25 cellular contexts compared by ENCODE assay signal in the genomic region with DNA sequence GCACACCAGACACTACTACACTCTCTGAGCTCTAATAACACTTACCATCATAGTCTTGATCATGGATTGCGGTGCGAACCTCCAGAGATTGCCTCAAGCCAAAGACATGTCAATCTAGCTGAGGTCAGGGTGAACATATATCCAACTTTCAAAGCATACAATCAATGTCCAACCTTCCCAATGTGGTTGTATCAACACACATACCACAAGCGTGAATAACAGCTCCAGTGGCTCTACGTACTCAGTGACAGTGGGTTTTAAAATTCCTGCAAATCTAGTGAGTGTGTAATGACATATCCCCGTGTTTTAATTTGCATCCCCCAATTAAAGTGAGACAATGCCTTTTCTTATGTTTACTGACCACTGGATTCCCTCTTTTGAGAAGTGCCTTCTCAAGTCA. TPM values are rescaled to one million over a fixed set of nuclear protein-coding genes. Genes with fewer than 3 reads are reported as not detected.
DNase-seq lines count a peak whose midpoint lies in the region; ATAC-seq, FAIRE-seq and TF ChIP-seq lines count a peak whose summit lies in the region.
"Had no signal": no experiment of that assay in that cellular context is flagged by ENCODE, and none has a peak within 500 bp of the region (broad histone marks: within the 10 kb centered on the region; RNA-seq: fewer than 3 reads in every experiment).

No MANE protein-coding gene starts in this region.

- no peak overlapping the region for H4K5ac ChIP-seq in IMR-90 (ENCODE audit: low read depth, low read length)

- H3K36me3 ChIP-seq in IMR-90 (ENCODE audit: control insufficient read depth, insufficient read depth, low read length), result no peaks in the 10 kb centered on the region
- H3K36me3 ChIP-seq in astrocyte (ENCODE audit: insufficient read depth, low read length), result no peaks in the 10 kb centered on the region
- H3K36me3 ChIP-seq in vagina, result no peaks in the 10 kb centered on the region
- no peaks in the 10 kb centered on the region for H3K36me3 ChIP-seq in SK-N-SH (replicated peaks in 1 of 2; ENCODE audit: control insufficient read depth in 1 of 2, insufficient read depth in 2 of 2, low read length in 1 of 2)
- H3K36me3 ChIP-seq: HAP-1 had no signal

- no peak for FAIRE-seq in astrocyte (lab: Jason Lieb, UNC)
- FAIRE-seq: G401.6 had no signal

- intact Hi-C loops in IMR-90 (cut with micrococcal nuclease), result no loop called here
- intact Hi-C loops in vagina (cut with DNase I), result no loop called here

- no peak overlapping the region for H2BK120ac ChIP-seq in IMR-90 (ENCODE audit: low read depth, low read length)

- H4K91ac ChIP-seq in IMR-90 (ENCODE audit: insufficient read depth, low read depth, low read length), result no peak overlapping the region

- H3K27ac Mint-ChIP-seq in astrocyte (ENCODE audit: unreplicated experiment), result no peak overlapping the region

- H3K27me3 ChIP-seq in IMR-90 (ENCODE audit: control insufficient read depth, insufficient read depth, low read length) (no peaks in the 10 kb centered on the region), astrocyte (ENCODE audit: insufficient read depth, low read length) (no peaks in the 10 kb centered on the region), vagina (no peaks in the 10 kb centered on the region), SK-N-SH (ENCODE audit: insufficient read depth) (no peaks in the 10 kb centered on the region)
- H3K27me3 ChIP-seq: BLaER1 treated with 17β-estradiol and CSF1 and Interleukin-3, amounts not matched to agents 10 nM and 100 nM had no signal

- H2AFZ ChIP-seq in IMR-90 (replicated peaks; ENCODE audit: low read length, poor library complexity) (no peak overlapping the region), astrocyte (ENCODE audit: low read depth, low read length) (no peak overlapping the region), SK-N-SH (ENCODE audit: low read depth) (no peak overlapping the region)
- H2AFZ ChIP-seq: GM23248, PC-9 had no signal

- no peak overlapping the region for H2BK5ac ChIP-seq in IMR-90 (ENCODE audit: low read depth, low read length, poor library complexity, severe bottlenecking)

- no peak overlapping the region for H3K18ac ChIP-seq in IMR-90 (ENCODE audit: low read depth, low read length)

- CTCF ChIA-PET in IMR-90 (lab: Yijun Ruan, JAX), result no interaction called here
- CTCF ChIA-PET in SK-N-SH (lab: Yijun Ruan, JAX), result no interaction called here

- H3K79me1 ChIP-seq in IMR-90 (ENCODE audit: low read depth in 1 of 2, low read length in 2 of 2), result no peaks in the 10 kb centered on the region; a peak in 1 of 4 replicates

- H4K8ac ChIP-seq in IMR-90 (ENCODE audit: low read depth in 2 of 2, low read length in 2 of 2), result no peak overlapping the region

- DNase-seq in AG10803 (ENCODE audit: low read depth) (peak; percentile 4), IMR-90 (peak; percentile 28), astrocyte (ENCODE audit: low read depth) (peak; percentile 75), iris pigment epithelial cell (ENCODE audit: low read depth) (peak; percentile 35), vagina (ENCODE audit: extremely low spot score in 2 of 2) (no peak), SK-N-SH (no peak)
- DNase-seq: ACHN; Calu3; CD4-positive, alpha-beta memory T cell; GM23248; Kasumi-1; MM.1S; NCI-H1092; NCI-H1436; NCI-H1930; NCI-H510A; PC-9; SIG-M5 had no signal

- H3K4me3 Mint-ChIP-seq in astrocyte (ENCODE audit: unreplicated experiment), result no peak overlapping the region

- no peaks in the 10 kb centered on the region for H3K36me3 Mint-ChIP-seq in astrocyte (ENCODE audit: low read depth, unreplicated experiment)

- no peak overlapping the region for H2BK20ac ChIP-seq in IMR-90 (ENCODE audit: low read depth, low read length)

- no peaks in the 10 kb centered on the region for H3K9me2 ChIP-seq in SK-N-SH

- dilution Hi-C loops in IMR-90 (cut with HindIII; ENCODE audit: low sequenced_read_pairs, unreplicated experiment), result no loop called here

- no peak overlapping the region for H3K56ac ChIP-seq in IMR-90 (ENCODE audit: extremely low read depth, insufficient read depth, low read length)

- H4K20me1 ChIP-seq in IMR-90 (ENCODE audit: insufficient read depth, low read length) (no peaks in the 10 kb centered on the region), astrocyte (ENCODE audit: insufficient read depth, low read length) (no peaks in the 10 kb centered on the region), SK-N-SH (ENCODE audit: insufficient read depth) (no peaks in the 10 kb centered on the region)

- WGBS in IMR-90 (ENCODE audit: extremely low coverage in 2 of 2, insufficient read length in 1 of 2), 2 experiments, result no CpG with 5 or more reads among the region's 5 CpGs
- WGBS in SK-N-SH (ENCODE audit: low lambda C conversion rate), result 93% methylated on average over 5 of the region's 5 CpGs

- H3K79me2 ChIP-seq in astrocyte (ENCODE audit: insufficient read depth, low read length) (no peaks in the 10 kb centered on the region), SK-N-SH (ENCODE audit: insufficient read depth) (no peaks in the 10 kb centered on the region)

- H3K4me1 ChIP-seq in IMR-90 (ENCODE audit: control insufficient read depth, insufficient read depth, low read length) (no peaks in the 10 kb centered on the region), astrocyte (ENCODE audit: insufficient read depth, low read length) (peaks cover 7% of the 10 kb centered on the region), vagina (no peaks in the 10 kb centered on the region), SK-N-SH (ENCODE audit: control insufficient read depth in 1 of 2, insufficient read depth in 2 of 2, low read depth in 1 of 2, low read length in 1 of 2) (no peaks in the 10 kb centered on the region)

- TF ChIP-seq RAD21 in IMR-90 (IDR thresholded peaks at IDR 0.05; ENCODE audit: low read length) (no peak), SK-N-SH (IDR thresholded peaks at IDR 0.05; ENCODE audit: low read length) (no peak)

- no peaks in the 10 kb centered on the region for H3K9me3 ChIP-seq in IMR-90 (ENCODE audit: control insufficient read depth, insufficient read depth, low read length)
- no peaks in the 10 kb centered on the region for H3K9me3 ChIP-seq in astrocyte (ENCODE audit: insufficient read depth, low read depth, low read length)
- no peaks in the 10 kb centered on the region for H3K9me3 ChIP-seq in vagina
- H3K9me3 ChIP-seq in SK-N-SH, result no peaks in the 10 kb centered on the region
- H3K9me3 ChIP-seq: HAP-1 had no signal

- H3K27me3 Mint-ChIP-seq in astrocyte (ENCODE audit: low read depth, unreplicated experiment), result no peaks in the 10 kb centered on the region
- H3K27me3 Mint-ChIP-seq: CD4-positive, alpha-beta memory T cell had no signal

- TF ChIP-seq POLR2A in IMR-90 (IDR thresholded peaks at IDR 0.05; ENCODE audit: low read depth, low read length) (no peak), vagina (IDR thresholded peaks at IDR 0.05) (no peak), GM18505 (IDR thresholded peaks at IDR 0.05; ENCODE audit: borderline replicate concordance, extremely low read depth, insufficient read depth, insufficient read length) (no peak)

- TF ChIP-seq EP300 in SK-N-SH (IDR thresholded peaks at IDR 0.05; ENCODE audit: borderline replicate concordance in 1 of 2, low read depth in 1 of 2, low read length in 1 of 2), result no peak

- TF ChIP-seq CTCF in AG10803 (conservative IDR thresholded peaks at IDR 0.05; ENCODE audit: low read length) (no peak), IMR-90 (conservative IDR thresholded peaks at IDR 0.05; ENCODE audit: low read depth, low read length) (no peak), astrocyte (IDR thresholded peaks at IDR 0.05; ENCODE audit: insufficient read depth, low read depth, low read length) (no peak), vagina (IDR thresholded peaks at IDR 0.05) (no peak), SK-N-SH (IDR thresholded peaks at IDR 0.05) (no peak)

- no peak overlapping the region for H3K27ac ChIP-seq in IMR-90 (ENCODE audit: insufficient read depth, low read length)
- no peak overlapping the region for H3K27ac ChIP-seq in astrocyte (ENCODE audit: low read depth, low read length)
- no peak overlapping the region for H3K27ac ChIP-seq in vagina
- H3K27ac ChIP-seq in SK-N-SH (ENCODE audit: low read depth in 2 of 2, low read length in 1 of 2), result no peak overlapping the region
- H3K27ac ChIP-seq: 22Rv1; BLaER1 treated with 17β-estradiol and CSF1 and Interleukin-3, amounts not matched to agents 10 nM and 100 nM; GM23248; PC-9 had no signal

- POLR2A ChIA-PET in IMR-90 (lab: Charles Lee; ENCODE audit: unreplicated experiment) (no interaction called here), SK-N-SH (lab: Yijun Ruan, JAX) (no interaction called here)

- no peaks in the 10 kb centered on the region for H3K9me3 Mint-ChIP-seq in astrocyte (ENCODE audit: unreplicated experiment)

- BruUV-seq in IMR-90 (replicated peaks; lab: Mats Ljungman, UMichigan), result no TSS peak

- H3K9me1 ChIP-seq in IMR-90 (ENCODE audit: insufficient read depth, low read length), result peaks cover 4% of the 10 kb centered on the region; the same call in 1 of the 2 replicates

- no peak overlapping the region for H3K23ac ChIP-seq in IMR-90 (ENCODE audit: low read depth, low read length)

- no peak overlapping the region for H3K4me3 ChIP-seq in AG10803 (ENCODE audit: low read length)
- H3K4me3 ChIP-seq in IMR-90 (ENCODE audit: insufficient read depth, low read depth, low read length), result no peak overlapping the region
- H3K4me3 ChIP-seq in astrocyte (ENCODE audit: insufficient read depth, low read depth, low read length), result no peak overlapping the region
- no peak overlapping the region for H3K4me3 ChIP-seq in vagina
- no peak overlapping the region for H3K4me3 ChIP-seq in SK-N-SH (ENCODE audit: low read depth in 2 of 2, low read length in 1 of 2)
- H3K4me3 ChIP-seq: BLaER1 treated with 17β-estradiol and CSF1 and Interleukin-3, amounts not matched to agents 10 nM and 100 nM; GM23248; HAP-1; PC-9 had no signal

- H2AK5ac ChIP-seq in IMR-90 (ENCODE audit: low read depth, low read length), result no peak overlapping the region

- H3K4ac ChIP-seq in IMR-90 (ENCODE audit: low read depth, low read length), result no peak overlapping the region

- H3K4me2 ChIP-seq in IMR-90 (ENCODE audit: low read depth, low read length) (no peak overlapping the region), astrocyte (ENCODE audit: low read length) (no peak overlapping the region), SK-N-SH (no peak overlapping the region)
- H3K4me2 ChIP-seq: BLaER1 treated with 17β-estradiol and CSF1 and Interleukin-3, amounts not matched to agents 10 nM and 100 nM; PC-9 had no signal

- no peak overlapping the region for H3K9ac ChIP-seq in IMR-90 (ENCODE audit: low read depth, low read length)
- no peak overlapping the region for H3K9ac ChIP-seq in astrocyte (ENCODE audit: low read length)
- no peak overlapping the region for H3K9ac ChIP-seq in SK-N-SH
- H3K9ac ChIP-seq: BLaER1 treated with 17β-estradiol and CSF1 and Interleukin-3, amounts not matched to agents 10 nM and 100 nM; GM23248 had no signal

- no peak; the same call in 1 of the 2 replicates for ATAC-seq in IMR-90 (ENCODE audit: low read depth)
- ATAC-seq in GM21381 (IDR thresholded peaks at IDR 0.05; ENCODE audit: unreplicated experiment), result no peak
- ATAC-seq in GM18505 (IDR thresholded peaks at IDR 0.05; ENCODE audit: unreplicated experiment), result no peak
- ATAC-seq: SK-N-SH treated with all-trans-retinoic acid at 6 μM for 48 hours had no signal

- H3F3A ChIP-seq in SK-N-SH (replicated peaks; ENCODE audit: insufficient read depth), result no peaks in the 10 kb centered on the region

- no peak overlapping the region for H3K14ac ChIP-seq in IMR-90 (replicated peaks; ENCODE audit: low read depth, low read length)

- in situ Hi-C loops in IMR-90 (cut with MboI; ENCODE audit: low sequenced_read_pairs), result no loop called here

- H2BK15ac ChIP-seq in IMR-90 (ENCODE audit: low read depth, low read length), result no peak overlapping the region

- H2AK9ac ChIP-seq in IMR-90 (replicated peaks; ENCODE audit: low read depth, low read length, poor library complexity), result no peak overlapping the region

- peaks cover 17% of the 10 kb centered on the region for H3K4me1 Mint-ChIP-seq in astrocyte (ENCODE audit: low read depth, unreplicated experiment)

RNA-seq across cellular contexts. Expression of gene SFMBT1, which starts 29.6 kb away (rescaled TPM):
- total RNA-seq in IMR-90 (2012; rRNA removed) (1.8 and 3.6 TPM in 2 replicates), astrocyte (3.2 and 5.5 TPM in 2 replicates), vagina (9.1 TPM)
- polyA plus RNA-seq in IMR-90 (2012; rRNA removed) (0.92 and 1.0 TPM in 2 replicates), SK-N-SH (2012; rRNA removed) (0.62 and 0.72 TPM in 2 replicates)
- 0.42 and 0.74 TPM in 2 replicates for polyA plus RNA-seq in IMR-90 (2012; cell fraction: cytosol; rRNA removed)
- polyA plus RNA-seq in IMR-90 (2012; cell fraction: nucleus; rRNA removed; ENCODE audit: low replicate concordance), result 0.25 and 1.2 TPM in 2 replicates
- 0.93 and 1.4 TPM in 2 replicates for polyA plus RNA-seq in SK-N-SH (2012; cell fraction: cytosol; rRNA removed)
- polyA plus RNA-seq in SK-N-SH (2012; cell fraction: nucleus; rRNA removed), result 1.00 and 1.3 TPM in 2 replicates

Comparison
In these comparisons a context has a peak if more than half of its experiments do, and no peak if none do; other contexts are left out.
1. DNase-seq: peak in AG10803 (single experiment), IMR-90 (single experiment), astrocyte (single experiment) and iris pigment epithelial cell (single experiment); none in vagina (0 of 2) and SK-N-SH (single experiment).